34 cellular contexts compared by ENCODE assay signal in the genomic region with DNA sequence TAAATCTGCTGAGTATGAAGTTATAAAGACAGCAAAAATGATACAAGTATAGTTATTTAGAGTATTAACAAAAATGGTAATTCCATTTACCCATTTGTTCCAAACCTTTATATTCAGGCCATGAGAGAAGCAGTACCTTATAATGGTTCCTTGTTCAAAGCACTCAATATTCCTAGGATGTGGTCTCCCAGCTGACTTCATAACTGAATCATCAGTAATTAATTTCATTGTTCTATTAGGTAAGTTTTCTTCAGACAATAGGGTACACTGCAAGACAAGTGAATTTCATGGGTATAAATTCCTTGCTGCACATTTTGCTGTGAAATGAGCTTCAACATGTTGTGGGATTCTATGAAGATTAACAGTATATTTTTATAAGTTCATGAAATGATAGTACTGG.
"Had no signal": no experiment of that assay in that cellular context is flagged by ENCODE, and none has a peak within 500 bp of the region (broad histone marks: within the 10 kb centered on the region; RNA-seq: fewer than 3 reads in every experiment).

No MANE protein-coding gene starts in this region.

- H3K9me3 Mint-ChIP-seq: activated CD8-positive, alpha-beta T cell treated with anti-CD3 and anti-CD28 coated beads for 36 hours; activated T-helper 17 cell treated with anti-CD3 and anti-CD28 coated beads, Interleukin-2, amount 50 U/mL, for 72 hours; effector memory CD8-positive, alpha-beta T cell; T-helper 2 cell treated with Interferon-gamma antibody and Interleukin-4, amounts not matched to agents 5 μg/mL and 100 μg/mL, for 36 hours had no signal

- FAIRE-seq: astrocyte, colon had no signal

- H3K9me3 ChIP-seq: esophagus squamous epithelium, gastrocnemius medialis had no signal

- DNase-seq: activated B cell treated with CpG ODN at 0.5 μM for 24 hours; activated CD4-positive, alpha-beta T cell treated with anti-CD3 and anti-CD28 coated beads for 48 hours; activated CD4-positive, alpha-beta T cell treated with anti-CD3 and anti-CD28 coated beads, Interleukin-2, amount 50 U/mL, for 1 hour; activated CD4-positive, alpha-beta T cell treated with anti-CD3 and anti-CD28 coated beads, Interleukin-2, amount 50 U/mL, for 48 hours; activated CD8-positive, alpha-beta memory T cell treated with anti-CD3 and anti-CD28 coated beads for 24 hours; activated CD8-positive, alpha-beta T cell treated with anti-CD3 and anti-CD28 coated beads for 36 hours; activated effector memory CD4-positive, alpha-beta T cell treated with Interleukin-2 at 50 U/mL for 16 hours; activated gamma-delta T cell treated with Interleukin-2 at 50 U/mL for 16 hours; activated naive CD4-positive, alpha-beta T cell treated with anti-CD3 and anti-CD28 coated beads, Interleukin-2, amount 50 U/mL, for 16 hours; activated naive CD4-positive, alpha-beta T cell treated with Interleukin-2 at 50 U/mL for 16 hours; activated T-cell treated with anti-CD3 and anti-CD28 coated beads, Interleukin-2, amount 50 U/mL, for 4 hours; amniotic stem cell; anterior cingulate cortex; brain microvascular endothelial cell; caudate nucleus; cortex of kidney; dermis blood vessel endothelial cell; effector CD4-positive, alpha-beta T cell; effector memory CD8-positive, alpha-beta T cell; esophagus squamous epithelium; gastrocnemius medialis; glutamatergic neuron; heart left ventricle; T-helper 1 cell; T-helper 17 cell; T1000; WERI-Rb-1 had no signal

- H3K4me3 Mint-ChIP-seq: activated B cell treated with CpG ODN at 0.5 μM for 24 hours; activated CD8-positive, alpha-beta T cell treated with anti-CD3 and anti-CD28 coated beads for 36 hours; activated naive CD8-positive, alpha-beta T cell; activated T-cell treated with anti-CD3 and anti-CD28 coated beads, Interleukin-2, amount 50 U/mL, for 4 hours; activated T-helper 17 cell treated with anti-CD3 and anti-CD28 coated beads, Interleukin-2, amount 50 U/mL, for 72 hours; effector memory CD8-positive, alpha-beta T cell; T-helper 17 cell; T-helper 2 cell treated with Interferon-gamma antibody and Interleukin-4, amounts not matched to agents 5 μg/mL and 100 μg/mL, for 36 hours had no signal

- H3K27me3 Mint-ChIP-seq: activated B cell treated with CpG ODN at 0.5 μM for 24 hours; activated T-helper 17 cell treated with anti-CD3 and anti-CD28 coated beads, Interleukin-2, amount 50 U/mL, for 72 hours; T-helper 17 cell had no signal

- H3K27ac Mint-ChIP-seq: activated B cell treated with CpG ODN at 0.5 μM for 24 hours; activated CD8-positive, alpha-beta T cell treated with anti-CD3 and anti-CD28 coated beads for 36 hours; activated naive CD8-positive, alpha-beta T cell; activated T-helper 17 cell treated with anti-CD3 and anti-CD28 coated beads, Interleukin-2, amount 50 U/mL, for 72 hours; effector memory CD8-positive, alpha-beta T cell; T-helper 17 cell; T-helper 2 cell treated with Interferon-gamma antibody and Interleukin-4, amounts not matched to agents 5 μg/mL and 100 μg/mL, for 36 hours had no signal

- H3K36me3 ChIP-seq: brain microvascular endothelial cell, esophagus squamous epithelium, gastrocnemius medialis, heart left ventricle, WERI-Rb-1 had no signal

- H3K36me3 Mint-ChIP-seq: activated naive CD8-positive, alpha-beta T cell had no signal

- H3K27ac ChIP-seq: brain microvascular endothelial cell, epithelial cell of prostate, esophagus squamous epithelium, gastrocnemius medialis, heart left ventricle, WERI-Rb-1 had no signal

- H3K27me3 ChIP-seq: brain microvascular endothelial cell, esophagus squamous epithelium, gastrocnemius medialis, heart left ventricle had no signal

- H3K4me1 Mint-ChIP-seq: activated B cell treated with CpG ODN at 0.5 μM for 24 hours; activated T-helper 17 cell treated with anti-CD3 and anti-CD28 coated beads, Interleukin-2, amount 50 U/mL, for 72 hours; T-helper 17 cell had no signal

- ATAC-seq: activated CD4-positive, CD25-positive, alpha-beta regulatory T cell treated with anti-CD3 and anti-CD28 coated beads, Interleukin-2, amount 50 U/mL, for 24 hours; activated CD8-positive, alpha-beta T cell treated with anti-CD3 and anti-CD28 coated beads for 36 hours; activated T-cell treated with anti-CD3 and anti-CD28 coated beads, Interleukin-2, amount 50 U/mL, for 4 hours; activated T-helper 17 cell treated with anti-CD3 and anti-CD28 coated beads, Interleukin-2, amount 50 U/mL, for 72 hours; effector memory CD8-positive, alpha-beta T cell; gastrocnemius medialis; heart left ventricle; T-helper 17 cell had no signal

- H3K4me1 ChIP-seq: gastrocnemius medialis had no signal

- H3K4me3 ChIP-seq: esophagus squamous epithelium, gastrocnemius medialis, heart left ventricle had no signal
